Comparison of ENCODE assay signal across 19 cellular contexts in genomic region chr5:176780071-176780850, GRCh38. TPM values are rescaled to one million over a fixed set of nuclear protein-coding genes. Genes with fewer than 3 reads are reported as not detected.
DNase-seq lines count a peak whose midpoint lies in the region; ATAC-seq and TF ChIP-seq lines count a peak whose summit lies in the region.
"Had no signal": no experiment of that assay in that cellular context is flagged by ENCODE, and none has a peak within 500 bp of the region (broad histone marks: within the 10 kb centered on the region; RNA-seq: fewer than 3 reads in every experiment).

No MANE protein-coding gene starts in this region.

- H3K27me3 ChIP-seq in cardiac muscle cell (no peaks in the 10 kb centered on the region), prostate gland (replicated peaks; ENCODE audit: insufficient read depth) (peaks cover 5% of the 10 kb centered on the region)
- no peaks in the 10 kb centered on the region for H3K27me3 ChIP-seq in CD4-positive, alpha-beta memory T cell (ENCODE audit: insufficient read depth, low read length)
- H3K27me3 ChIP-seq: uterus had no signal

- POLR2A ChIA-PET in CD4-positive, alpha-beta memory T cell (lab: Charles Lee; ENCODE audit: partially characterized antibody), result no interaction called here

- peaks cover 57% of the 10 kb centered on the region for H3K27me3 Mint-ChIP-seq in T-helper 17 cell
- H3K27me3 Mint-ChIP-seq in nephron (ENCODE audit: low read depth), result peaks cover 44% of the 10 kb centered on the region
- H3K27me3 Mint-ChIP-seq in CD4-positive, alpha-beta memory T cell, result peaks cover 14 to 32% of the 10 kb centered on the region in 2 donors

- TF ChIP-seq CTCF in cardiac muscle cell (IDR thresholded peaks at IDR 0.05; ENCODE audit: low read depth, low read length) (no peak), nephron (IDR thresholded peaks at IDR 0.05; ENCODE audit: unreplicated experiment in 3 of 3) (no peak), prostate gland (IDR thresholded peaks at IDR 0.05) (no peak)

- 62% methylated on average over 12 of the region's 12 CpGs for WGBS in prostate gland

- ATAC-seq in Right ventricle myocardium superior (ENCODE audit: poor library complexity) (no peak), T-helper 17 cell (no peak)
- ATAC-seq: activated naive CD4-positive, alpha-beta T cell treated with anti-CD3 and anti-CD28 coated beads, Interleukin-2, amount 50 U/mL, for 72 hours; activated T-cell treated with anti-CD3 and anti-CD28 coated beads, Interleukin-2, amount 50 U/mL, for 4 hours; gastrocnemius medialis; K562; left colon had no signal

- H3K4me3 ChIP-seq in cardiac muscle cell (no peak overlapping the region), prostate gland (no peak overlapping the region)
- H3K4me3 ChIP-seq in CD4-positive, alpha-beta memory T cell (ENCODE audit: low read length in 2 of 2), result no peak overlapping the region
- H3K4me3 ChIP-seq: gastrocnemius medialis, K562, uterus had no signal

- H3K36me3 ChIP-seq in cardiac muscle cell (no peaks in the 10 kb centered on the region), prostate gland (no peaks in the 10 kb centered on the region)
- no peaks in the 10 kb centered on the region for H3K36me3 ChIP-seq in CD4-positive, alpha-beta memory T cell (ENCODE audit: insufficient read depth, low read length)
- H3K36me3 ChIP-seq: gastrocnemius medialis, uterus had no signal

- H3K27ac Mint-ChIP-seq in T-helper 17 cell (peak overlapping the region; percentile 54), nephron (peak overlapping the region in 2 of 3 experiments; percentile 51 to 53)
- H3K27ac Mint-ChIP-seq in CD4-positive, alpha-beta memory T cell, result no peak overlapping the region
- H3K27ac Mint-ChIP-seq: activated naive CD4-positive, alpha-beta T cell treated with anti-CD3 and anti-CD28 coated beads, Interleukin-2, amount 50 U/mL, for 72 hours; dendritic cell treated with granulocyte-macrophage colony-stimulating factor and Interleukin-4, amounts not matched to agents 40 ng/mL and 50 ng/mL, for 4 days had no signal

- no peak for TF ChIP-seq POLR2A in prostate gland (IDR thresholded peaks at IDR 0.05)

- H3K36me3 Mint-ChIP-seq in T-helper 17 cell (ENCODE audit: low read depth), result peaks cover 3% of the 10 kb centered on the region
- no peaks in the 10 kb centered on the region for H3K36me3 Mint-ChIP-seq in nephron (ENCODE audit: low read depth)
- H3K36me3 Mint-ChIP-seq in CD4-positive, alpha-beta memory T cell, result no peaks in the 10 kb centered on the region
- H3K36me3 Mint-ChIP-seq: activated naive CD4-positive, alpha-beta T cell treated with anti-CD3 and anti-CD28 coated beads, Interleukin-2, amount 50 U/mL, for 72 hours had no signal

- no peaks in the 10 kb centered on the region for H3K9me3 Mint-ChIP-seq in nephron
- H3K9me3 Mint-ChIP-seq in CD4-positive, alpha-beta memory T cell, result no peaks in the 10 kb centered on the region
- H3K9me3 Mint-ChIP-seq: activated naive CD4-positive, alpha-beta T cell treated with anti-CD3 and anti-CD28 coated beads, Interleukin-2, amount 50 U/mL, for 72 hours; activated T-cell treated with anti-CD3 and anti-CD28 coated beads, Interleukin-2, amount 50 U/mL, for 4 hours; dendritic cell treated with granulocyte-macrophage colony-stimulating factor and Interleukin-4, amounts not matched to agents 40 ng/mL and 50 ng/mL, for 4 days had no signal

- H3K4me1 Mint-ChIP-seq in T-helper 17 cell, result peaks cover 6% of the 10 kb centered on the region
- H3K4me1 Mint-ChIP-seq in nephron, result peaks cover 24% of the 10 kb centered on the region
- peaks cover 0 to 4% (median 1%) of the 10 kb centered on the region in 4 donors for H3K4me1 Mint-ChIP-seq in CD4-positive, alpha-beta memory T cell

- peak overlapping the region; percentile 42 for H3K27ac ChIP-seq in cardiac muscle cell
- H3K27ac ChIP-seq in CD4-positive, alpha-beta memory T cell (ENCODE audit: low read depth, low read length), result no peak overlapping the region
- H3K27ac ChIP-seq in prostate gland, result no peak overlapping the region
- H3K27ac ChIP-seq: gastrocnemius medialis, uterus had no signal

- CTCF ChIA-PET in CD4-positive, alpha-beta memory T cell (lab: Charles Lee; ENCODE audit: partially characterized antibody), result interaction anchor here (1.0 kb wide), 1 partner anchor 119 kb away, joined by 3 read pairs; no protein-coding TSS in a partner anchor

- no peak for DNase-seq in cardiac muscle cell (ENCODE audit: low read depth in 1 of 2, low spot score in 1 of 2)
- DNase-seq in Right ventricle myocardium superior, result no peak
- no peak for DNase-seq in T-helper 17 cell
- DNase-seq in CD4-positive, alpha-beta memory T cell, result no peak
- no peak for DNase-seq in prostate gland (ENCODE audit: low spot score)
- no peak for DNase-seq in NCI-H187 (lab: John Stamatoyannopoulos, UW)
- DNase-seq: activated T-cell treated with anti-CD3 and anti-CD28 coated beads, Interleukin-2, amount 50 U/mL, for 4 hours; AML-193; Calu3; gastrocnemius medialis; left colon; NK-92 treated with Interleukin-12 subunit alpha and Interleukin-12 subunit beta, amount 100 ng/mL, for 24 hours; RPMI8226; uterus had no signal

- H3K9me3 ChIP-seq in cardiac muscle cell (ENCODE audit: low read depth), result no peaks in the 10 kb centered on the region
- no peaks in the 10 kb centered on the region for H3K9me3 ChIP-seq in T-helper 17 cell (ENCODE audit: control insufficient read depth, low read length, poor library complexity, severe bottlenecking)
- no peaks in the 10 kb centered on the region for H3K9me3 ChIP-seq in CD4-positive, alpha-beta memory T cell (ENCODE audit: control insufficient read depth in 1 of 2, low read length in 2 of 2)
- no peaks in the 10 kb centered on the region for H3K9me3 ChIP-seq in prostate gland
- H3K9me3 ChIP-seq: gastrocnemius medialis, uterus had no signal

- intact Hi-C loops in Right ventricle myocardium superior (cut with DNase I), result no loop called here
- intact Hi-C loops in CD4-positive, alpha-beta memory T cell (cut with micrococcal nuclease), result no loop called here
- intact Hi-C loops in prostate gland (cut with DNase I), result no loop called here

- H3K4me3 Mint-ChIP-seq in T-helper 17 cell (no peak overlapping the region), nephron (peak overlapping the region in 1 of 3 experiments; percentile 9)
- no peak overlapping the region for H3K4me3 Mint-ChIP-seq in CD4-positive, alpha-beta memory T cell
- H3K4me3 Mint-ChIP-seq: activated T-cell treated with anti-CD3 and anti-CD28 coated beads, Interleukin-2, amount 50 U/mL, for 4 hours; dendritic cell treated with granulocyte-macrophage colony-stimulating factor and Interleukin-4, amounts not matched to agents 40 ng/mL and 50 ng/mL, for 4 days had no signal

- H3K4me1 ChIP-seq in cardiac muscle cell (ENCODE audit: low read depth) (peaks cover 7% of the 10 kb centered on the region), prostate gland (replicated peaks) (no peaks in the 10 kb centered on the region)
- H3K4me1 ChIP-seq in CD4-positive, alpha-beta memory T cell (ENCODE audit: insufficient read depth, low read length), result no peaks in the 10 kb centered on the region
- H3K4me1 ChIP-seq: gastrocnemius medialis, uterus had no signal

RNA-seq across cellular contexts. Expression of gene UNC5A, which starts 30.1 kb away (rescaled TPM):
- total RNA-seq in cardiac muscle cell (0.86 and 1.4 TPM in 2 replicates), Right ventricle myocardium superior (0.05 TPM), T-helper 17 cell (not detected), prostate gland (1 to 10 TPM in 1 of 2 donors, under 1 TPM in 1; 0.18 to 1.5 TPM)
- 0.26 and 0.39 TPM in 2 replicates for polyA plus RNA-seq in cardiac muscle cell
- not detected for total RNA-seq in CD4-positive, alpha-beta memory T cell
- not detected for polyA plus RNA-seq in CD4-positive, alpha-beta memory T cell
- total RNA-seq: activated T-cell treated with anti-CD3 and anti-CD28 coated beads, Interleukin-2, amount 50 U/mL, for 4 hours; K562; left colon; mononuclear cell had no signal
- polyA plus RNA-seq: K562 had no signal

Comparison
In these comparisons a context has a peak if more than half of its experiments do, and no peak if none do; other contexts are left out.
1. H3K27ac Mint-ChIP-seq: peak in T-helper 17 cell (single experiment) and nephron (2 of 3); none in CD4-positive, alpha-beta memory T cell (0 of 7).